In genomic region chr2:197191177-197191947, GRCh38 we compare ENCODE assay signal across 8 cellular contexts.
DNase-seq lines count a peak whose midpoint lies in the region; ATAC-seq and TF ChIP-seq lines count a peak whose summit lies in the region.

No MANE protein-coding gene starts in this region.

- H3K79me2 ChIP-seq in OCI-LY3 (ENCODE audit: low read length) = no peaks in the 10 kb centered on the region

- H3K27ac ChIP-seq in OCI-LY3 (ENCODE audit: low read length) = no peak overlapping the region
- H3K27ac ChIP-seq in lung (ENCODE audit: low read depth in 1 of 2, low read length in 1 of 2) = no peak overlapping the region

- DNase-seq in AG20443 (ENCODE audit: low spot score) (peak; percentile 35), lung (ENCODE audit: low spot score) (no peak), MG63 (no peak)
- peak; percentile 65 for DNase-seq in central memory CD4-positive, alpha-beta T cell
- DNase-seq in stimulated activated naive CD4-positive, alpha-beta T cell treated with Interleukin-2 at 50 U/mL for 16 hours (lab: John Stamatoyannopoulos, UW) = no peak

- ATAC-seq in HG03432 (IDR thresholded peaks at IDR 0.05; ENCODE audit: unreplicated experiment) (peak; percentile 60), lung (ENCODE audit: insufficient read depth, low FRiP score) (no peak)

- H3K9me3 ChIP-seq in OCI-LY3 (ENCODE audit: insufficient read depth, low read length) (no peaks in the 10 kb centered on the region), lung (ENCODE audit: control insufficient read depth in 2 of 2, insufficient read depth in 1 of 2, low read length in 1 of 2) (no peaks in the 10 kb centered on the region), MG63 (no peaks in the 10 kb centered on the region)

- WGBS in lung, 2 donors = 43 to 55% methylated on average over 4 of the region's 4 CpGs

- no peak overlapping the region for H3K4me3 ChIP-seq in OCI-LY3 (ENCODE audit: low read length)
- H3K4me3 ChIP-seq in lung = no peak overlapping the region
- no peak overlapping the region for H3K4me3 ChIP-seq in MG63

- H3K27me3 ChIP-seq in OCI-LY3 (ENCODE audit: low read depth, low read length) (no peaks in the 10 kb centered on the region), lung (ENCODE audit: control insufficient read depth, insufficient read depth) (no peaks in the 10 kb centered on the region), MG63 (no peaks in the 10 kb centered on the region; the same call in 1 of the 2 replicates)

- H4K20me1 ChIP-seq in OCI-LY3 (ENCODE audit: insufficient read depth, low read length) = no peaks in the 10 kb centered on the region

- H3K4me1 ChIP-seq in OCI-LY3 (ENCODE audit: low read length) = peaks cover 14% of the 10 kb centered on the region
- H3K4me1 ChIP-seq in lung (ENCODE audit: control insufficient read depth in 2 of 2, insufficient read depth in 2 of 2, low read length in 2 of 2) = peaks cover 3 to 10% of the 10 kb centered on the region in 2 donors

- TF ChIP-seq CTCF in GM12874 (IDR thresholded peaks at IDR 0.05; ENCODE audit: insufficient read depth, low read depth, low read length) = peak; percentile 21; the same call in 1 of the 2 replicates
- peak; percentile 89 for TF ChIP-seq CTCF in OCI-LY3 (IDR thresholded peaks at IDR 0.05; ENCODE audit: low read depth, low read length)
- TF ChIP-seq CTCF in lung (IDR thresholded peaks at IDR 0.05; ENCODE audit: control extremely low read depth, extremely low read depth) = peak; percentile 26

- no peak overlapping the region for H3K9ac ChIP-seq in OCI-LY3 (ENCODE audit: low read length)

- H3K36me3 ChIP-seq in OCI-LY3 (replicated peaks; ENCODE audit: low read depth, low read length) (no peaks in the 10 kb centered on the region), lung (ENCODE audit: control insufficient read depth in 2 of 2, insufficient read depth in 2 of 2, low read length in 2 of 2) (no peaks in the 10 kb centered on the region), MG63 (no peaks in the 10 kb centered on the region)

- H2AFZ ChIP-seq in OCI-LY3 (ENCODE audit: low read depth, low read length) = no peak overlapping the region

- peak overlapping the region; percentile 33 for H3K4me2 ChIP-seq in OCI-LY3 (ENCODE audit: low read length)

Comparison
In these comparisons a context has a peak if more than half of its experiments do, and no peak if none do; other contexts are left out.
1. DNase-seq: peak in AG20443 (single experiment) and central memory CD4-positive, alpha-beta T cell (single experiment); none in lung (single experiment), stimulated activated naive CD4-positive, alpha-beta T cell treated with Interleukin-2 at 50 U/mL for 16 hours (single experiment) and MG63 (single experiment).
2. CTCF ChIP-seq: peak in every context shown above with its lines; median percentile 89 in OCI-LY3; 26 in lung; 21 in GM12874.